In genomic region chr5:141758316-141758965, GRCh38 we compare ENCODE assay signal across 16 cellular contexts.
DNase-seq lines count a peak whose midpoint lies in the region; TF ChIP-seq lines count a peak whose summit lies in the region.
"Had no signal": no experiment of that assay in that cellular context is flagged by ENCODE, and none has a peak within 500 bp of the region (broad histone marks: within the 10 kb centered on the region; RNA-seq: fewer than 3 reads in every experiment).

No MANE protein-coding gene starts in this region.

- H3K27me3 ChIP-seq in NT2/D1 (ENCODE audit: insufficient read depth, insufficient read length), result no peaks in the 10 kb centered on the region
- H3K27me3 ChIP-seq in iPS-20b (ENCODE audit: insufficient read depth, low read length), result peaks cover 46% of the 10 kb centered on the region
- peaks cover 9% of the 10 kb centered on the region for H3K27me3 ChIP-seq in SK-N-SH (ENCODE audit: insufficient read depth)

- H2AFZ ChIP-seq in SK-N-SH (ENCODE audit: low read depth), result no peak overlapping the region

- no peaks in the 10 kb centered on the region for H3K36me3 ChIP-seq in NT2/D1 (ENCODE audit: insufficient read depth, insufficient read length, low read length)
- no peaks in the 10 kb centered on the region for H3K36me3 ChIP-seq in iPS-20b (ENCODE audit: insufficient read depth, low read depth, low read length)
- no peaks in the 10 kb centered on the region for H3K36me3 ChIP-seq in SK-N-SH (replicated peaks in 1 of 2; ENCODE audit: control insufficient read depth in 1 of 2, insufficient read depth in 2 of 2, low read length in 1 of 2)
- H3K36me3 ChIP-seq: adrenal gland, colonic mucosa, esophagus muscularis mucosa, thoracic aorta had no signal

- CTCF ChIA-PET in SK-N-SH (lab: Yijun Ruan, JAX), result interaction anchor here (0.7 to 3.7 kb wide), 20 partner anchors 9 to 202 kb away, joined by 3 to 19 read pairs (median 5); partner anchors contain the start of gene PCDH1

- 53% methylated on average over 19 of the region's 21 CpGs for WGBS in SK-N-SH (ENCODE audit: low lambda C conversion rate)

- H3K27ac Mint-ChIP-seq in activated T-cell treated with anti-CD3 and anti-CD28 coated beads, Interleukin-2, amount 50 U/mL, for 24 hours, result no peak overlapping the region
- H3K27ac Mint-ChIP-seq: activated B cell treated with CpG ODN at 0.5 μM for 24 hours had no signal

- H3F3A ChIP-seq in SK-N-SH (replicated peaks; ENCODE audit: insufficient read depth), result no peaks in the 10 kb centered on the region

- H3K27ac ChIP-seq in iPS-20b (ENCODE audit: low read length) (no peak overlapping the region), SK-N-SH (ENCODE audit: low read depth in 2 of 2, low read length in 1 of 2) (no peak overlapping the region)
- H3K27ac ChIP-seq: adrenal gland, colonic mucosa, esophagus muscularis mucosa, thoracic aorta had no signal

- H3K9me2 ChIP-seq in SK-N-SH, result no peaks in the 10 kb centered on the region

- TF ChIP-seq RAD21 in SK-N-SH (IDR thresholded peaks at IDR 0.05; ENCODE audit: low read length), result no peak

- no peaks in the 10 kb centered on the region for H3K36me3 Mint-ChIP-seq in activated T-cell treated with anti-CD3 and anti-CD28 coated beads, Interleukin-2, amount 50 U/mL, for 24 hours (ENCODE audit: low read depth)

- H3K4me3 ChIP-seq in NT2/D1 (ENCODE audit: insufficient read length, low read depth), result peak overlapping the region; percentile 11
- peak overlapping the region; percentile 36; the same call in 1 of the 2 replicates for H3K4me3 ChIP-seq in iPS-20b (ENCODE audit: low read length)
- no peak overlapping the region for H3K4me3 ChIP-seq in SK-N-SH (ENCODE audit: low read depth in 2 of 2, low read length in 1 of 2)
- H3K4me3 ChIP-seq: adrenal gland, colonic mucosa, esophagus muscularis mucosa, lung, thoracic aorta had no signal

- H3K9ac ChIP-seq in NT2/D1 (ENCODE audit: insufficient read length, low read depth) (peak overlapping the region; percentile 61), iPS-20b (ENCODE audit: low read depth, low read length) (peak overlapping the region; percentile 26; the same call in 1 of the 2 replicates), SK-N-SH (no peak overlapping the region)

- no peak overlapping the region for H3K4me2 ChIP-seq in SK-N-SH

- H4K20me1 ChIP-seq in SK-N-SH (ENCODE audit: insufficient read depth), result no peaks in the 10 kb centered on the region

- no peak for TF ChIP-seq EP300 in SK-N-SH (IDR thresholded peaks at IDR 0.05; ENCODE audit: borderline replicate concordance in 1 of 2, low read depth in 1 of 2, low read length in 1 of 2)

- H3K9me3 Mint-ChIP-seq in activated T-cell treated with anti-CD3 and anti-CD28 coated beads, Interleukin-2, amount 50 U/mL, for 24 hours, result no peaks in the 10 kb centered on the region
- H3K9me3 Mint-ChIP-seq: activated B cell treated with CpG ODN at 0.5 μM for 24 hours had no signal

- H3K9me3 ChIP-seq in NT2/D1 (ENCODE audit: insufficient read depth, low read length) (no peaks in the 10 kb centered on the region), iPS-20b (ENCODE audit: insufficient read depth, low read depth, low read length) (no peaks in the 10 kb centered on the region), SK-N-SH (no peaks in the 10 kb centered on the region)
- H3K9me3 ChIP-seq: adrenal gland, colonic mucosa, esophagus muscularis mucosa, thoracic aorta had no signal

- no peak overlapping the region for H3K4me3 Mint-ChIP-seq in activated T-cell treated with anti-CD3 and anti-CD28 coated beads, Interleukin-2, amount 50 U/mL, for 24 hours
- H3K4me3 Mint-ChIP-seq: activated B cell treated with CpG ODN at 0.5 μM for 24 hours had no signal

- no peaks in the 10 kb centered on the region for H3K79me2 ChIP-seq in SK-N-SH (ENCODE audit: insufficient read depth)

- TF ChIP-seq CTCF in SK-N-SH (IDR thresholded peaks at IDR 0.05), result no peak

- DNase-seq in NCI-H510A (lab: John Stamatoyannopoulos, UW) (peak; percentile 32), NCI-H510A treated with DMSO at 0.1 percent for 48 hours (lab: John Stamatoyannopoulos, UW) (no peak), NT2/D1 (ENCODE audit: low read depth, low spot score) (no peak), superior temporal gyrus (ENCODE audit: extremely low spot score) (peak; percentile 34), D341Med (ENCODE audit: low spot score) (no peak), SK-N-SH (no peak)
- DNase-seq in activated T-cell treated with anti-CD3 and anti-CD28 coated beads, Interleukin-2, amount 50 U/mL, for 24 hours, result no peak
- DNase-seq: ACHN, activated B cell treated with CpG ODN at 0.5 μM for 24 hours, adrenal gland, colonic mucosa, NCI-H1694 had no signal

- peaks cover 6% of the 10 kb centered on the region for H3K4me1 Mint-ChIP-seq in activated T-cell treated with anti-CD3 and anti-CD28 coated beads, Interleukin-2, amount 50 U/mL, for 24 hours (ENCODE audit: low read depth)
- H3K4me1 Mint-ChIP-seq: activated B cell treated with CpG ODN at 0.5 μM for 24 hours had no signal

- H3K4me1 ChIP-seq in NT2/D1 (ENCODE audit: insufficient read depth, insufficient read length) (peaks cover 18% of the 10 kb centered on the region), iPS-20b (ENCODE audit: insufficient read depth, low read length) (peaks cover 19% of the 10 kb centered on the region; the same call in 1 of the 2 replicates), SK-N-SH (ENCODE audit: control insufficient read depth in 1 of 2, insufficient read depth in 2 of 2, low read depth in 1 of 2, low read length in 1 of 2) (peaks cover 0 to 27% of the 10 kb centered on the region in 2 experiments; a peak in 1 of 4 replicates)
- H3K4me1 ChIP-seq: adrenal gland, colonic mucosa had no signal

- H3K27me3 Mint-ChIP-seq in activated T-cell treated with anti-CD3 and anti-CD28 coated beads, Interleukin-2, amount 50 U/mL, for 24 hours, result peaks cover 79% of the 10 kb centered on the region

- POLR2A ChIA-PET in SK-N-SH (lab: Yijun Ruan, JAX), result no interaction called here

TF ChIP-seq in SK-N-SH, 30 proteins besides CTCF, POLR2A, EP300 and RAD21:
- no peak for TF ChIP-seq PBX3 (IDR thresholded peaks at IDR 0.05)
- TF ChIP-seq FOXM1 (IDR thresholded peaks at IDR 0.05; ENCODE audit: low read depth), result no peak
- TF ChIP-seq FOSL2 (IDR thresholded peaks at IDR 0.05; ENCODE audit: borderline replicate concordance, low read depth), result no peak
- TF ChIP-seq RCOR1 (IDR thresholded peaks at IDR 0.05; ENCODE audit: low read length), result no peak
- no peak for TF ChIP-seq MEF2A (IDR thresholded peaks at IDR 0.05; ENCODE audit: borderline replicate concordance, low read depth)
- no peak for TF ChIP-seq GABPA (IDR thresholded peaks at IDR 0.05; ENCODE audit: low read depth)
- no peak for TF ChIP-seq USF2 (IDR thresholded peaks at IDR 0.05; ENCODE audit: borderline replicate concordance, low read depth, low read length)
- TF ChIP-seq YY1 (IDR thresholded peaks at IDR 0.05; ENCODE audit: low read depth), result no peak
- TF ChIP-seq ELF1 (IDR thresholded peaks at IDR 0.05), result no peak
- TF ChIP-seq IRF3 (IDR thresholded peaks at IDR 0.05; ENCODE audit: low read depth, low read length), result no peak
- no peak for TF ChIP-seq ZBTB33 (IDR thresholded peaks at IDR 0.05; ENCODE audit: borderline replicate concordance, low read depth)

Comparison
In these comparisons a context has a peak if more than half of its experiments do, and no peak if none do; other contexts are left out.
1. DNase-seq: peak in NCI-H510A (single experiment) and superior temporal gyrus (single experiment); none in NCI-H510A treated with DMSO at 0.1 percent for 48 hours (single experiment), NT2/D1 (single experiment), activated T-cell treated with anti-CD3 and anti-CD28 coated beads, Interleukin-2, amount 50 U/mL, for 24 hours (single experiment), D341Med (single experiment) and SK-N-SH (single experiment).
2. H3K4me3 ChIP-seq: peak in NT2/D1 (single experiment) and iPS-20b (single experiment); none in SK-N-SH (0 of 2).